ENCODE assay signal across 8 cellular contexts in the genomic region with DNA sequence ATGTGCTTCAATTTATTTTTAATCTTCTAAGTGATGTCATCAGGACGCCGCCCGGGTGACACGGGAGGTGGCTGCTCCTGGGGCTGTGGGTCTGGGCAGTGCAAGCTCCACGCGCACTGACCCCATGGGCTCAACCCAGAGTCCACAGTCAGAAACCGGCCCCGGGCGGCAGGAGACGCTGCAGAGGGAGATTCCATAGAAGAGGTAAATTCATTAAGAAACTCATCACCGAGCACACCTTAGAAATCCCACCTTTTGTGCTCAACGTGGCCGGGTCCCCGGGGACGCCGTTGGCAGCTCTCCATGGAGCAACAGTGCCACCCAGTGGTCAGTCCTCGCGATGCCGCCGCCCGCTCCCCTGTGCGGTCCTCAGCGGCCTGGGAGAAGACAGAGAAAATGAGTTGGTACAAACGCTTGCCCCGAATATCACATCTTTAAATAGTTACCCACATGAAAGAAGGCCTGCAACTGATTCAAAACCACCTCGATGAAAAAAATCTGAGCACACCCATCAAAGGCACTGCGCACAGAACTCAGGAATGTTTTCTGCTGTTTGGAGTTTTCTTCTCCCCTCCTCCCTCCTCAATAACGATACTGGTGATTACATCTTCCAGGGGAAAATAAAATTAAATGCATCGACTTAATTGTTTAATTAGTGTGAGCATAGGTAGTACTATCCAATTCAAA.
DNase-seq lines count a peak whose midpoint lies in the region; ATAC-seq and TF ChIP-seq lines count a peak whose summit lies in the region.

No MANE protein-coding gene starts in this region.

- no peaks in the 10 kb centered on the region for H3K27me3 ChIP-seq in GM06990 (replicated peaks; ENCODE audit: control insufficient read depth, insufficient read depth, low read length)
- no peaks in the 10 kb centered on the region; the same call in 1 of the 2 replicates for H3K27me3 ChIP-seq in GM23248 (replicated peaks; ENCODE audit: insufficient read depth)
- no peaks in the 10 kb centered on the region for H3K27me3 ChIP-seq in KMS-11 (ENCODE audit: insufficient read depth, low read depth)
- no peaks in the 10 kb centered on the region for H3K27me3 ChIP-seq in SJSA1 (replicated peaks)
- H3K27me3 ChIP-seq in heart left ventricle: peaks cover 0 to 26% (median 3%) of the 10 kb centered on the region in 9 donors

- H3K79me2 ChIP-seq in GM23248 (ENCODE audit: insufficient read depth) (no peaks in the 10 kb centered on the region), KMS-11 (ENCODE audit: insufficient read depth, low read depth) (no peaks in the 10 kb centered on the region)

- in situ Hi-C loops in GM23248 (cut with MboI): no loop called here

- ATAC-seq in heart left ventricle: peak; percentile 43 to 95 (median 86)

- WGBS in GM23248 (ENCODE audit: low coverage in 1 of 2, low lambda C conversion rate in 2 of 2, missing lambda C conversion rate in 2 of 2), 2 experiments: 12 to 14% methylated on average over 29 of the region's 29 CpGs
- WGBS in heart left ventricle, 4 donors: 7 to 10% (median 9%) methylated on average over 29 of the region's 29 CpGs

- DNase-seq in GM06990 (ENCODE audit: extremely low read depth, insufficient read length): peak; percentile 77
- peak; percentile 48 for DNase-seq in GM23248
- DNase-seq in SJSA1 (ENCODE audit: low read depth in 1 of 2, low spot score in 2 of 2): peak; percentile 39 to 52
- DNase-seq in activated naive CD4-positive, alpha-beta T cell (lab: John Stamatoyannopoulos, UW): peak; percentile 46 to 72 (median 67)
- peak; percentile 41 to 85 (median 55) for DNase-seq in heart left ventricle
- DNase-seq in retina: peak; percentile 96
- DNase-seq in NCI-H226: no peak

- TF ChIP-seq CTCF in GM06990 (IDR thresholded peaks at IDR 0.05; ENCODE audit: insufficient read depth, low read length, poor library complexity, severe bottlenecking) (peak; percentile 96), KMS-11 (conservative IDR thresholded peaks at IDR 0.05; ENCODE audit: low read depth, low read length) (peak; percentile 90), heart left ventricle (IDR thresholded peaks at IDR 0.05) (peak; percentile 94 to 99 (median 97))

- H3K4me2 ChIP-seq in GM23248 (ENCODE audit: unreplicated experiment) (no peak overlapping the region), KMS-11 (peak overlapping the region; percentile 38; the same call in 1 of the 2 replicates)

- no peaks in the 10 kb centered on the region for H3K9me2 ChIP-seq in GM23248 (ENCODE audit: insufficient read depth)

- H3K27ac ChIP-seq in GM23248 (no peak overlapping the region), KMS-11 (no peak overlapping the region), SJSA1 (no peak overlapping the region), heart left ventricle (no peak overlapping the region)

- H4K20me1 ChIP-seq in GM23248 (ENCODE audit: insufficient read depth): no peaks in the 10 kb centered on the region
- no peaks in the 10 kb centered on the region for H4K20me1 ChIP-seq in KMS-11 (ENCODE audit: insufficient read depth)

- H3K4me1 ChIP-seq in GM23248 (ENCODE audit: insufficient read depth) (no peaks in the 10 kb centered on the region), KMS-11 (ENCODE audit: low read depth, poor library complexity, severe bottlenecking) (peaks cover 4% of the 10 kb centered on the region), SJSA1 (replicated peaks) (no peaks in the 10 kb centered on the region), heart left ventricle (peaks cover 0 to 12% (median 4%) of the 10 kb centered on the region in 12 donors)

- H3K4me3 ChIP-seq in GM06990 (replicated peaks; ENCODE audit: low read depth, low read length): peak overlapping the region; percentile 31; the same call in 1 of the 2 replicates
- no peak overlapping the region for H3K4me3 ChIP-seq in GM23248
- H3K4me3 ChIP-seq in KMS-11 (IDR thresholded peaks at IDR 0.05; ENCODE audit: insufficient read depth, low read depth, low read length): no peak overlapping the region
- no peak overlapping the region for H3K4me3 ChIP-seq in SJSA1
- H3K4me3 ChIP-seq in heart left ventricle: peak overlapping the region in 8 of 12 donors; percentile 15 to 40 (median 21)

- H3K36me3 ChIP-seq in GM06990 (ENCODE audit: control insufficient read depth, insufficient read depth, low read length) (no peaks in the 10 kb centered on the region), GM23248 (ENCODE audit: low read depth) (no peaks in the 10 kb centered on the region), KMS-11 (ENCODE audit: insufficient read depth) (no peaks in the 10 kb centered on the region), SJSA1 (no peaks in the 10 kb centered on the region), heart left ventricle (no peaks in the 10 kb centered on the region)

- H3K9me3 ChIP-seq in GM23248 (ENCODE audit: low read depth) (no peaks in the 10 kb centered on the region), SJSA1 (replicated peaks) (no peaks in the 10 kb centered on the region), heart left ventricle (no peaks in the 10 kb centered on the region)

- H2AFZ ChIP-seq in GM23248 (no peak overlapping the region), KMS-11 (ENCODE audit: low read depth) (peak overlapping the region; percentile 67; the same call in 1 of the 2 replicates)

- intact Hi-C loops in heart left ventricle (cut with DNase I): loop anchor here in 9 of 10 donors (1.0 to 10.0 kb wide), 8 partner anchors 418 to 1778 kb away; a partner anchor contains a TSS

- H3K9ac ChIP-seq in GM23248 (no peak overlapping the region), KMS-11 (no peak overlapping the region)

- no peak for TF ChIP-seq POLR2A in heart left ventricle (IDR thresholded peaks at IDR 0.05)

- H3F3A ChIP-seq in GM23248 (ENCODE audit: insufficient read depth): no peaks in the 10 kb centered on the region

Comparison
In these comparisons a context has a peak if more than half of its experiments do, and no peak if none do; other contexts are left out.
1. H3K4me3 ChIP-seq: peak in GM06990 (single experiment) and heart left ventricle (8 of 12); none in GM23248 (single experiment), KMS-11 (single experiment) and SJSA1 (single experiment).
2. Peak in every context shown above with its lines, with median percentiles within 50 percentile points of each other: CTCF ChIP-seq.